ENCODE assay signal across 14 cellular contexts in the genomic region with DNA sequence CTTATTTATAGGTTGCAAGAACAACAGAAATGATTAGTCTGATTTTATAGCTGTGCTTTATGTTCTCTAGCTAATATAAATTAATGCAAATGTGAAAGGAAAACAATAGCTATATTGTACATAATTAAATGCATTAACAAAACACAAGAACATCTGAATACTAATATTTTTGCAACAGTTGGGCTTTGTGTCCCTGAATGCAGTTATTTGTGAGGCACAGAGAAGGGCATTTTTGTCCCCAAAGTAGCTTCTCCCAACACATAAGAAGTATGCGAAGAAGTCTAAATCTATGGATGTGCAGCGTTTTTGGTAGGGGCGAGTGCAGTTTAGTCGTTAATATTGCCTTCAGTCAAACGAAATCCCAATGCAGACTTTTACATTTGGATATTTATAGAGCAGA.
A peak's percentile ranks its signal among the peaks of the same experiment; 100 is the strongest.
DNase-seq lines count a peak whose midpoint lies in the region; ATAC-seq and TF ChIP-seq lines count a peak whose summit lies in the region.
"Had no signal": no experiment of that assay in that cellular context is flagged by ENCODE, and none has a peak within 500 bp of the region (broad histone marks: within the 10 kb centered on the region; RNA-seq: fewer than 3 reads in every experiment).

No MANE protein-coding gene starts in this region.

- H3K36me3 Mint-ChIP-seq in memory B cell, result peaks cover 25% of the 10 kb centered on the region
- peaks cover 71% of the 10 kb centered on the region for H3K36me3 Mint-ChIP-seq in stimulated activated effector memory CD8-positive, alpha-beta T cell treated with anti-CD3 and anti-CD28 coated beads, Interleukin-12 subunit alpha, Interleukin-12 subunit beta, amount 100 ng/mL, for 72 hours

- peak overlapping the region; percentile 5 for H3K27ac Mint-ChIP-seq in memory B cell
- peak overlapping the region; percentile 88 for H3K27ac Mint-ChIP-seq in stimulated activated effector memory CD8-positive, alpha-beta T cell treated with anti-CD3 and anti-CD28 coated beads, Interleukin-12 subunit alpha, Interleukin-12 subunit beta, amount 100 ng/mL, for 72 hours
- H3K27ac Mint-ChIP-seq: HFFc6 had no signal

- peaks cover 24% of the 10 kb centered on the region for H3K4me1 Mint-ChIP-seq in memory B cell
- H3K4me1 Mint-ChIP-seq in stimulated activated effector memory CD8-positive, alpha-beta T cell treated with anti-CD3 and anti-CD28 coated beads, Interleukin-12 subunit alpha, Interleukin-12 subunit beta, amount 100 ng/mL, for 72 hours, result peaks cover 45% of the 10 kb centered on the region

- intact Hi-C loops in transverse colon (cut with DNase I; ENCODE audit: low total_unique reads), result no loop called here

- WGBS in transverse colon (ENCODE audit: low coverage in 1 of 2), 2 donors, result 74 to 82% methylated on average over 5 of the region's 5 CpGs

- DNase-seq in COLO829 (ENCODE audit: low spot score) (peak; percentile 35), memory B cell (ENCODE audit: low spot score in 2 of 2) (no peak), H4 (ENCODE audit: low spot score) (no peak), SW480 (ENCODE audit: low spot score) (no peak), transverse colon (no peak), DMS79 treated with DMSO at 0.1 percent for 48 hours (lab: John Stamatoyannopoulos, UW) (no peak)
- DNase-seq in stimulated activated effector memory CD8-positive, alpha-beta T cell treated with anti-CD3 and anti-CD28 coated beads, Interleukin-12 subunit alpha, Interleukin-12 subunit beta, amount 100 ng/mL, for 72 hours (ENCODE audit: low spot score in 2 of 2), result no peak
- DNase-seq: HFFc6, NCI-H1048, NCI-H2081, NCI-H748 treated with DMSO at 0.1 percent for 48 hours, RPMI8226, SIG-M5 had no signal

- no peak for ATAC-seq in memory B cell (ENCODE audit: low read depth)
- ATAC-seq in stimulated activated effector memory CD8-positive, alpha-beta T cell treated with anti-CD3 and anti-CD28 coated beads, Interleukin-12 subunit alpha, Interleukin-12 subunit beta, amount 100 ng/mL, for 72 hours, result no peak

- H3K27me3 ChIP-seq in transverse colon, result no peaks in the 10 kb centered on the region

- H3K4me1 ChIP-seq in transverse colon, result no peaks in the 10 kb centered on the region

- H3K4me3 Mint-ChIP-seq in memory B cell, result no peak overlapping the region
- no peak overlapping the region for H3K4me3 Mint-ChIP-seq in stimulated activated effector memory CD8-positive, alpha-beta T cell treated with anti-CD3 and anti-CD28 coated beads, Interleukin-12 subunit alpha, Interleukin-12 subunit beta, amount 100 ng/mL, for 72 hours
- H3K4me3 Mint-ChIP-seq: HFFc6 had no signal

- no peak for TF ChIP-seq POLR2A in transverse colon (IDR thresholded peaks at IDR 0.05)

- no peaks in the 10 kb centered on the region for H3K27me3 Mint-ChIP-seq in memory B cell

- H3K9me3 ChIP-seq in transverse colon, result no peaks in the 10 kb centered on the region

- no peak for TF ChIP-seq EP300 in transverse colon (IDR thresholded peaks at IDR 0.05; ENCODE audit: low read depth)

- peaks cover 2% of the 10 kb centered on the region for H3K9me3 Mint-ChIP-seq in memory B cell
- no peaks in the 10 kb centered on the region for H3K9me3 Mint-ChIP-seq in stimulated activated effector memory CD8-positive, alpha-beta T cell treated with anti-CD3 and anti-CD28 coated beads, Interleukin-12 subunit alpha, Interleukin-12 subunit beta, amount 100 ng/mL, for 72 hours
- H3K9me3 Mint-ChIP-seq: HFFc6 had no signal

- H3K4me3 ChIP-seq in transverse colon, result no peak overlapping the region

- TF ChIP-seq CTCF in transverse colon (IDR thresholded peaks at IDR 0.05), result no peak

- H3K36me3 ChIP-seq in transverse colon, result no peaks in the 10 kb centered on the region

- H3K27ac ChIP-seq in cingulate gyrus (ENCODE audit: low read depth, low read length) (peak overlapping the region; percentile 97), transverse colon (no peak overlapping the region)

- in situ Hi-C loops in transverse colon (cut with MboI; ENCODE audit: low pct_ligation_motif_present in 1 of 4, low pct_unique_long_range_greater_than_20kb in 1 of 4, low sequenced_read_pairs in 3 of 4), result loop anchor here in 1 of 4 donors (25.0 kb wide), 1 partner anchor 640 kb away; no protein-coding TSS in a partner anchor
